9 cellular contexts compared by ENCODE assay signal in genomic region chr10:103666109-103666508, GRCh38.
DNase-seq lines count a peak whose midpoint lies in the region; ATAC-seq and TF ChIP-seq lines count a peak whose summit lies in the region.
"Had no signal": no experiment of that assay in that cellular context is flagged by ENCODE, and none has a peak within 500 bp of the region (broad histone marks: within the 10 kb centered on the region; RNA-seq: fewer than 3 reads in every experiment).

No MANE protein-coding gene starts in this region.

- H3K9me2 ChIP-seq in PC-3 (replicated peaks; ENCODE audit: low read length): no peaks in the 10 kb centered on the region

- no TSS peak for BruUV-seq in PC-3 (replicated peaks; lab: Mats Ljungman, UMichigan)

- no peak for ATAC-seq in PC-3
- ATAC-seq in gastroesophageal sphincter: no peak

- POLR2A ChIA-PET in PC-3 (lab: Charles Lee; ENCODE audit: unreplicated experiment): no interaction called here

- TF ChIP-seq CTCF in 22Rv1 (IDR thresholded peaks at IDR 0.05): peak; percentile 80
- TF ChIP-seq CTCF in PC-3 (conservative IDR thresholded peaks at IDR 0.05; ENCODE audit: low read depth, low read length): peak; percentile 60
- peak in 2 of 4 experiments; percentile 25 to 40 for TF ChIP-seq CTCF in gastroesophageal sphincter (IDR thresholded peaks at IDR 0.05)
- TF ChIP-seq CTCF in lower leg skin (IDR thresholded peaks at IDR 0.05): no peak

- H3F3A ChIP-seq in PC-3 (ENCODE audit: low read length, unreplicated experiment): no peaks in the 10 kb centered on the region

- no peak for TF ChIP-seq EP300 in gastroesophageal sphincter (IDR thresholded peaks at IDR 0.05)

- H3K27me3 ChIP-seq in PC-3 (ENCODE audit: low read length) (no peaks in the 10 kb centered on the region), gastroesophageal sphincter (no peaks in the 10 kb centered on the region)

- H3K4me3 ChIP-seq in PC-3 (ENCODE audit: low read length) (no peak overlapping the region), gastroesophageal sphincter (no peak overlapping the region), lower leg skin (ENCODE audit: low read depth, poor library complexity, severe bottlenecking) (no peak overlapping the region)
- H3K4me3 ChIP-seq: SK-N-MC had no signal

- H3K4me2 ChIP-seq in PC-3 (ENCODE audit: low read length): no peak overlapping the region

- 93 to 95% methylated on average over 4 of the region's 5 CpGs for WGBS in gastroesophageal sphincter (ENCODE audit: low coverage in 1 of 2), 2 donors
- 94 to 95% methylated on average over 5 of the region's 5 CpGs for WGBS in lower leg skin, 2 donors

- no peaks in the 10 kb centered on the region for H4K20me1 ChIP-seq in PC-3 (ENCODE audit: low read length)

- H3K9me3 ChIP-seq in PC-3 (ENCODE audit: low read length): no peaks in the 10 kb centered on the region
- H3K9me3 ChIP-seq in gastroesophageal sphincter: no peaks in the 10 kb centered on the region

- no peaks in the 10 kb centered on the region for H3K4me1 ChIP-seq in PC-3 (ENCODE audit: insufficient read depth, low read length)
- H3K4me1 ChIP-seq in gastroesophageal sphincter: peaks cover 2 to 82% (median 18%) of the 10 kb centered on the region in 3 donors

- no peak overlapping the region for H2AFZ ChIP-seq in PC-3 (ENCODE audit: low read length)

- intact Hi-C loops in PC-3 (cut with micrococcal nuclease) (no loop called here), lower leg skin (cut with DNase I; ENCODE audit: low total_unique reads) (no loop called here)

- H3K9ac ChIP-seq in PC-3 (ENCODE audit: low read length): no peak overlapping the region

- no peaks in the 10 kb centered on the region for H3K36me3 ChIP-seq in PC-3 (ENCODE audit: low read depth, low read length)
- H3K36me3 ChIP-seq in gastroesophageal sphincter: no peaks in the 10 kb centered on the region

- CTCF ChIA-PET in PC-3 (lab: Charles Lee): no interaction called here

- TF ChIP-seq POLR2A in gastroesophageal sphincter (IDR thresholded peaks at IDR 0.05) (no peak), lower leg skin (IDR thresholded peaks at IDR 0.05) (no peak)

- H3K27ac ChIP-seq in 22Rv1 (no peak overlapping the region), PC-3 (ENCODE audit: low read length) (no peak overlapping the region), gastroesophageal sphincter (peak overlapping the region in 3 of 4 donors; percentile 45 to 70 (median 57))
- H3K27ac ChIP-seq: SK-N-MC had no signal

- H3K79me2 ChIP-seq in PC-3 (ENCODE audit: low read length): no peaks in the 10 kb centered on the region

- DNase-seq in EH (ENCODE audit: low read depth): peak; percentile 46
- peak; percentile 20 for DNase-seq in PC-3
- DNase-seq in stimulated activated naive CD4-positive, alpha-beta T cell treated with Interleukin-2 at 50 U/mL for 16 hours (lab: John Stamatoyannopoulos, UW): no peak
- no peak for DNase-seq in NCI-H2029 (lab: John Stamatoyannopoulos, UW)
- no peak for DNase-seq in lower leg skin (ENCODE audit: low spot score in 2 of 2)
- DNase-seq in DMS153 treated with DMSO at 0.1 percent for 48 hours (lab: John Stamatoyannopoulos, UW; ENCODE audit: unreplicated experiment): no peak

Comparison
In these comparisons a context has a peak if more than half of its experiments do, and no peak if none do; other contexts are left out.
1. H3K27ac ChIP-seq: peak in gastroesophageal sphincter (3 of 4); none in 22Rv1 (single experiment) and PC-3 (single experiment).
2. CTCF ChIP-seq: peak in 22Rv1 (single experiment) and PC-3 (single experiment); none in lower leg skin (0 of 3).
3. DNase-seq: peak in EH (single experiment) and PC-3 (single experiment); none in stimulated activated naive CD4-positive, alpha-beta T cell treated with Interleukin-2 at 50 U/mL for 16 hours (single experiment), NCI-H2029 (single experiment), lower leg skin (0 of 2) and DMS153 treated with DMSO at 0.1 percent for 48 hours (single experiment).